ENCODE assay signal across 35 cellular contexts in the genomic region with DNA sequence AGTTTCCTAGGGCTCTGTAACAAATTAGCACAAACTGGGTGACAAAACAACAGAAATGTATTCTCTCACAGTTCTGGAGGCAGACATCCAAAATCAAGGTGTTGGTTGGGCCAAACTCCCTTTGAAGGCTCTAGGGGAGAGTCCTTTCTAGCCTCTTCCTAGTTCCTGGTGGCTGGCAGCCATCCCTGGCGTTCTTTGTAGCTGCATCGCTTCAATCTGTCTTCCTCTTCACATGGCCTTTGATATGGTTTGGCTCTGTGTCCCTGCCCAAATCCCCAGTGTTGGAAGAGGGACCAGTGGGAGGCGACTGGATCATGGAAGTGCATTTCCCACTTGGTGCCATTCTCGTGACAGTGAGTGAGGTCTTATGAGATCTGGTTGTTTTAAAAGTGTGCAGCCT.
"Had no signal": no experiment of that assay in that cellular context is flagged by ENCODE, and none has a peak within 500 bp of the region (broad histone marks: within the 10 kb centered on the region; RNA-seq: fewer than 3 reads in every experiment).

No MANE protein-coding gene starts in this region.

- H3K9me3 Mint-ChIP-seq: activated naive CD4-positive, alpha-beta T cell treated with anti-CD3 and anti-CD28 coated beads, Interleukin-2, amount 50 U/mL, for 24 hours had no signal

- ATAC-seq: activated CD4-positive, CD25-positive, alpha-beta regulatory T cell treated with anti-CD3 and anti-CD28 coated beads, Interleukin-2, amount 50 U/mL, for 24 hours; activated CD8-positive, alpha-beta T cell treated with anti-CD3 and anti-CD28 coated beads for 36 hours; activated naive CD8-positive, alpha-beta T cell treated with anti-CD3 and anti-CD28 coated beads, Interleukin-2, amount 50 U/mL, for 24 hours; body of pancreas; foreskin keratinocyte; gastrocnemius medialis; heart left ventricle; T-helper 17 cell had no signal

- H3K27me3 Mint-ChIP-seq: activated B cell treated with CpG ODN at 0.5 μM for 24 hours; activated CD8-positive, alpha-beta T cell treated with anti-CD3 and anti-CD28 coated beads for 36 hours; activated naive CD4-positive, alpha-beta T cell treated with anti-CD3 and anti-CD28 coated beads, Interleukin-2, amount 50 U/mL, for 24 hours; activated naive CD8-positive, alpha-beta T cell treated with anti-CD3 and anti-CD28 coated beads for 36 hours; activated naive CD8-positive, alpha-beta T cell treated with anti-CD3 and anti-CD28 coated beads, Interleukin-2, amount 50 U/mL, for 24 hours; dendritic cell treated with granulocyte-macrophage colony-stimulating factor and Interleukin-4, amounts not matched to agents 40 ng/mL and 50 ng/mL, for 4 days; T-helper 17 cell had no signal

- H3K4me1 Mint-ChIP-seq: activated B cell treated with CpG ODN at 0.5 μM for 24 hours, endodermal cell, T-helper 17 cell had no signal

- H3K4me3 Mint-ChIP-seq: activated B cell treated with CpG ODN at 0.5 μM for 24 hours; activated CD8-positive, alpha-beta T cell treated with anti-CD3 and anti-CD28 coated beads for 36 hours; activated naive CD4-positive, alpha-beta T cell treated with anti-CD3 and anti-CD28 coated beads for 36 hours; activated naive CD4-positive, alpha-beta T cell treated with anti-CD3 and anti-CD28 coated beads, Interleukin-2, amount 50 U/mL, for 24 hours; activated naive CD8-positive, alpha-beta T cell treated with anti-CD3 and anti-CD28 coated beads for 36 hours; activated naive CD8-positive, alpha-beta T cell treated with anti-CD3 and anti-CD28 coated beads, Interleukin-2, amount 50 U/mL, for 24 hours; activated T-helper 1 cell treated with anti-CD3 and anti-CD28 coated beads, Interleukin-12 subunit alpha, Interleukin-12 subunit beta, Interleukin-2, Interleukin-4 antibody, amounts not matched to agents 30 ng/mL and 10 ng/mL and 1 ng/mL, durations not matched to agents 14 hours and 24 hours and 36 hours; dendritic cell treated with granulocyte-macrophage colony-stimulating factor and Interleukin-4, amounts not matched to agents 40 ng/mL and 50 ng/mL, for 4 days; endodermal cell; T-helper 17 cell; T-helper 2 cell treated with Interferon-gamma antibody and Interleukin-4, amounts not matched to agents 5 μg/mL and 100 μg/mL, for 36 hours had no signal

- H3K27ac Mint-ChIP-seq: activated B cell treated with CpG ODN at 0.5 μM for 24 hours; activated CD8-positive, alpha-beta T cell treated with anti-CD3 and anti-CD28 coated beads for 36 hours; activated naive CD4-positive, alpha-beta T cell treated with anti-CD3 and anti-CD28 coated beads for 36 hours; activated naive CD4-positive, alpha-beta T cell treated with anti-CD3 and anti-CD28 coated beads, Interleukin-2, amount 50 U/mL, for 24 hours; activated naive CD8-positive, alpha-beta T cell treated with anti-CD3 and anti-CD28 coated beads for 36 hours; activated naive CD8-positive, alpha-beta T cell treated with anti-CD3 and anti-CD28 coated beads, Interleukin-2, amount 50 U/mL, for 24 hours; activated T-helper 1 cell treated with anti-CD3 and anti-CD28 coated beads, Interleukin-12 subunit alpha, Interleukin-12 subunit beta, Interleukin-2, Interleukin-4 antibody, amounts not matched to agents 30 ng/mL and 10 ng/mL and 1 ng/mL, durations not matched to agents 14 hours and 24 hours and 36 hours; activated T-helper 2 cell treated with anti-CD3 and anti-CD28 coated beads, Interferon-gamma antibody, Interleukin-2, Interleukin-4, amounts not matched to agents 10 μg/mL and 5 μg/mL and 100 μg/mL, durations not matched to agents 14 hours and 24 hours and 36 hours; dendritic cell treated with granulocyte-macrophage colony-stimulating factor and Interleukin-4, amounts not matched to agents 40 ng/mL and 50 ng/mL, for 4 days; endodermal cell; T-helper 17 cell; T-helper 2 cell treated with Interferon-gamma antibody and Interleukin-4, amounts not matched to agents 5 μg/mL and 100 μg/mL, for 36 hours had no signal

- DNase-seq: activated B cell treated with CpG ODN at 0.5 μM for 24 hours; activated CD4-positive, alpha-beta T cell treated with anti-CD3 and anti-CD28 coated beads for 48 hours; activated CD4-positive, alpha-beta T cell treated with anti-CD3 and anti-CD28 coated beads, Interleukin-2, amount 50 U/mL, for 1 hour; activated CD4-positive, alpha-beta T cell treated with anti-CD3 and anti-CD28 coated beads, Interleukin-2, amount 50 U/mL, for 48 hours; activated CD8-positive, alpha-beta memory T cell treated with anti-CD3 and anti-CD28 coated beads for 24 hours; activated CD8-positive, alpha-beta memory T cell treated with anti-CD3 and anti-CD28 coated beads, Interleukin-2, amount 50 U/mL, for 4 hours; activated CD8-positive, alpha-beta T cell treated with anti-CD3 and anti-CD28 coated beads for 36 hours; activated effector memory CD4-positive, alpha-beta T cell treated with anti-CD3 and anti-CD28 coated beads, Interleukin-2, amount 50 U/mL, for 16 hours; activated naive CD4-positive, alpha-beta T cell treated with anti-CD3 and anti-CD28 coated beads for 36 hours; activated naive CD8-positive, alpha-beta T cell treated with anti-CD3 and anti-CD28 coated beads for 36 hours; activated naive CD8-positive, alpha-beta T cell treated with anti-CD3 and anti-CD28 coated beads, Interleukin-2, amount 50 U/mL, for 24 hours; activated T-cell treated with anti-CD3 and anti-CD28 coated beads, Interleukin-2, amount 50 U/mL, for 1 hour; activated T-cell treated with anti-CD3 and anti-CD28 coated beads, Interleukin-2, amount 50 U/mL, for 48 hours; adrenal gland; amygdala; aorta; body of pancreas; caudate nucleus; cerebellar nuclear complex; effector memory CD4-positive, alpha-beta T cell; endodermal cell; erythroblast; foreskin keratinocyte; gastrocnemius medialis; glutamatergic neuron; heart left ventricle; T-helper 17 cell; T1000; WERI-Rb-1 had no signal
